In genomic region chr3:86178095-86178494, GRCh38 we compare ENCODE assay signal across 38 cellular contexts.
"Had no signal": no experiment of that assay in that cellular context is flagged by ENCODE, and none has a peak within 500 bp of the region (broad histone marks: within the 10 kb centered on the region; RNA-seq: fewer than 3 reads in every experiment).

No MANE protein-coding gene starts in this region.

- H3K27ac Mint-ChIP-seq: activated CD4-positive, alpha-beta memory T cell treated with anti-CD3 and anti-CD28 coated beads, Interleukin-2, amount 10 ng/mL, durations not matched to agents 7 days and 5 days; activated CD4-positive, alpha-beta T cell treated with anti-CD3 and anti-CD28 coated beads for 36 hours; activated CD4-positive, alpha-beta T cell treated with anti-CD3 and anti-CD28 coated beads, Interleukin-2, amount 10 ng/mL, durations not matched to agents 7 days and 5 days; activated CD8-positive, alpha-beta memory T cell treated with anti-CD3 and anti-CD28 coated beads, Interleukin-2, amount 10 ng/mL, durations not matched to agents 7 days and 5 days; activated CD8-positive, alpha-beta T cell treated with anti-CD3 and anti-CD28 coated beads, Interleukin-2, amount 10 ng/mL, durations not matched to agents 7 days and 5 days; activated naive CD4-positive, alpha-beta T cell treated with anti-CD3 and anti-CD28 coated beads for 36 hours; activated naive CD4-positive, alpha-beta T cell treated with anti-CD3 and anti-CD28 coated beads, Interleukin-2, amount 50 U/mL, for 72 hours; activated naive CD8-positive, alpha-beta T cell treated with anti-CD3 and anti-CD28 coated beads for 36 hours; activated T-cell treated with anti-CD3 and anti-CD28 coated beads, Interleukin-2, amount 50 U/mL, for 24 hours; activated T-cell treated with anti-CD3 and anti-CD28 coated beads, Interleukin-2, amount 50 U/mL, for 72 hours; activated T-helper 1 cell treated with anti-CD3 and anti-CD28 coated beads, Interleukin-12 subunit alpha, Interleukin-12 subunit beta, Interleukin-2, Interleukin-4 antibody, amounts not matched to agents 30 ng/mL and 10 ng/mL and 1 ng/mL, durations not matched to agents 14 hours and 24 hours and 36 hours; activated T-helper 17 cell treated with anti-CD3 and anti-CD28 coated beads, Interleukin-2, amount 50 U/mL, for 72 hours; T-helper 1 cell treated with Interleukin-12 subunit alpha and Interleukin-12 subunit beta and Interleukin-4 antibody, amounts not matched to agents 30 μg/mL and 1 μg/mL, for 36 hours; T-helper 2 cell treated with Interferon-gamma antibody and Interleukin-4, amounts not matched to agents 5 μg/mL and 100 μg/mL, for 36 hours had no signal

- H3K9me3 Mint-ChIP-seq: activated CD4-positive, alpha-beta T cell treated with anti-CD3 and anti-CD28 coated beads, Interleukin-2, amount 10 ng/mL, durations not matched to agents 7 days and 5 days; activated naive CD8-positive, alpha-beta T cell treated with anti-CD3 and anti-CD28 coated beads for 36 hours; activated T-helper 1 cell treated with anti-CD3 and anti-CD28 coated beads, Interleukin-12 subunit alpha, Interleukin-12 subunit beta, Interleukin-2, Interleukin-4 antibody, amounts not matched to agents 30 ng/mL and 10 ng/mL and 1 ng/mL, durations not matched to agents 14 hours and 24 hours and 36 hours; T-helper 1 cell treated with Interleukin-12 subunit alpha and Interleukin-12 subunit beta and Interleukin-4 antibody, amounts not matched to agents 30 μg/mL and 1 μg/mL, for 36 hours had no signal

- H3K36me3 Mint-ChIP-seq: activated CD8-positive, alpha-beta memory T cell treated with anti-CD3 and anti-CD28 coated beads, Interleukin-2, amount 10 ng/mL, durations not matched to agents 7 days and 5 days; activated naive CD4-positive, alpha-beta T cell treated with anti-CD3 and anti-CD28 coated beads, Interleukin-2, amount 50 U/mL, for 72 hours; activated naive CD8-positive, alpha-beta T cell treated with anti-CD3 and anti-CD28 coated beads for 36 hours had no signal

- H3K27me3 ChIP-seq: adrenal gland, body of pancreas, brain microvascular endothelial cell, breast epithelium had no signal

- ATAC-seq: activated CD4-positive, alpha-beta T cell treated with anti-CD3 and anti-CD28 coated beads for 36 hours; activated CD4-positive, CD25-positive, alpha-beta regulatory T cell treated with anti-CD3 and anti-CD28 coated beads, Interleukin-2, amount 50 U/mL, for 24 hours; activated CD8-positive, alpha-beta memory T cell treated with anti-CD3 and anti-CD28 coated beads, Interleukin-2, amount 10 ng/mL, durations not matched to agents 7 days and 5 days; activated CD8-positive, alpha-beta T cell treated with anti-CD3 and anti-CD28 coated beads, Interleukin-2, amount 10 ng/mL, durations not matched to agents 7 days and 5 days; activated naive CD4-positive, alpha-beta T cell treated with anti-CD3 and anti-CD28 coated beads, Interleukin-2, amount 50 U/mL, for 72 hours; activated T-cell treated with anti-CD3 and anti-CD28 coated beads, Interleukin-2, amount 50 U/mL, for 72 hours; activated T-helper 17 cell treated with anti-CD3 and anti-CD28 coated beads, Interleukin-2, amount 50 U/mL, for 72 hours; body of pancreas had no signal

- FAIRE-seq: astrocyte, TTC549 had no signal

- H3K4me3 ChIP-seq: adrenal gland, body of pancreas, breast epithelium had no signal

- H3K27ac ChIP-seq: adrenal gland, body of pancreas, brain microvascular endothelial cell, breast epithelium, VCaP had no signal

- H3K4me3 Mint-ChIP-seq: activated CD4-positive, alpha-beta memory T cell treated with anti-CD3 and anti-CD28 coated beads, Interleukin-2, amount 10 ng/mL, durations not matched to agents 7 days and 5 days; activated CD4-positive, alpha-beta T cell treated with anti-CD3 and anti-CD28 coated beads for 36 hours; activated CD4-positive, alpha-beta T cell treated with anti-CD3 and anti-CD28 coated beads, Interleukin-2, amount 10 ng/mL, durations not matched to agents 7 days and 5 days; activated CD8-positive, alpha-beta memory T cell treated with anti-CD3 and anti-CD28 coated beads, Interleukin-2, amount 10 ng/mL, durations not matched to agents 7 days and 5 days; activated CD8-positive, alpha-beta T cell treated with anti-CD3 and anti-CD28 coated beads, Interleukin-2, amount 10 ng/mL, durations not matched to agents 7 days and 5 days; activated naive CD4-positive, alpha-beta T cell treated with anti-CD3 and anti-CD28 coated beads for 36 hours; activated naive CD8-positive, alpha-beta T cell treated with anti-CD3 and anti-CD28 coated beads for 36 hours; activated T-cell treated with anti-CD3 and anti-CD28 coated beads, Interleukin-2, amount 50 U/mL, for 24 hours; activated T-cell treated with anti-CD3 and anti-CD28 coated beads, Interleukin-2, amount 50 U/mL, for 72 hours; activated T-helper 1 cell treated with anti-CD3 and anti-CD28 coated beads, Interleukin-12 subunit alpha, Interleukin-12 subunit beta, Interleukin-2, Interleukin-4 antibody, amounts not matched to agents 30 ng/mL and 10 ng/mL and 1 ng/mL, durations not matched to agents 14 hours and 24 hours and 36 hours; activated T-helper 17 cell treated with anti-CD3 and anti-CD28 coated beads, Interleukin-2, amount 50 U/mL, for 72 hours; T-helper 1 cell treated with Interleukin-12 subunit alpha and Interleukin-12 subunit beta and Interleukin-4 antibody, amounts not matched to agents 30 μg/mL and 1 μg/mL, for 36 hours; T-helper 2 cell treated with Interferon-gamma antibody and Interleukin-4, amounts not matched to agents 5 μg/mL and 100 μg/mL, for 36 hours had no signal

- H3K4me1 ChIP-seq: adrenal gland, body of pancreas, breast epithelium had no signal

- H3K9me3 ChIP-seq: adrenal gland, body of pancreas, breast epithelium had no signal

- H3K36me3 ChIP-seq: adrenal gland, brain microvascular endothelial cell, breast epithelium had no signal

- H3K4me1 Mint-ChIP-seq: activated CD4-positive, alpha-beta memory T cell treated with anti-CD3 and anti-CD28 coated beads, Interleukin-2, amount 10 ng/mL, durations not matched to agents 7 days and 5 days; activated CD4-positive, alpha-beta T cell treated with anti-CD3 and anti-CD28 coated beads for 36 hours; activated CD4-positive, alpha-beta T cell treated with anti-CD3 and anti-CD28 coated beads, Interleukin-2, amount 10 ng/mL, durations not matched to agents 7 days and 5 days; activated CD8-positive, alpha-beta memory T cell treated with anti-CD3 and anti-CD28 coated beads, Interleukin-2, amount 10 ng/mL, durations not matched to agents 7 days and 5 days; activated naive CD8-positive, alpha-beta T cell treated with anti-CD3 and anti-CD28 coated beads for 36 hours; activated T-helper 17 cell treated with anti-CD3 and anti-CD28 coated beads, Interleukin-2, amount 50 U/mL, for 72 hours had no signal

- DNase-seq: activated CD4-positive, alpha-beta memory T cell treated with anti-CD3 and anti-CD28 coated beads, Interleukin-2, amount 10 ng/mL, durations not matched to agents 7 days and 5 days; activated CD4-positive, alpha-beta T cell treated with anti-CD3 and anti-CD28 coated beads for 1 hour; activated CD4-positive, alpha-beta T cell treated with anti-CD3 and anti-CD28 coated beads for 36 hours; activated CD4-positive, alpha-beta T cell treated with anti-CD3 and anti-CD28 coated beads for 48 hours; activated CD4-positive, alpha-beta T cell treated with anti-CD3 and anti-CD28 coated beads, Interleukin-2, amount 10 ng/mL, durations not matched to agents 7 days and 5 days; activated CD4-positive, alpha-beta T cell treated with anti-CD3 and anti-CD28 coated beads, Interleukin-2, amount 50 U/mL, for 48 hours; activated CD4-positive, CD25-positive, alpha-beta regulatory T cell; activated CD8-positive, alpha-beta memory T cell treated with anti-CD3 and anti-CD28 coated beads for 24 hours; activated CD8-positive, alpha-beta memory T cell treated with anti-CD3 and anti-CD28 coated beads, Interleukin-2, amount 10 ng/mL, durations not matched to agents 7 days and 5 days; activated CD8-positive, alpha-beta memory T cell treated with anti-CD3 and anti-CD28 coated beads, Interleukin-2, amount 50 U/mL, for 48 hours; activated CD8-positive, alpha-beta T cell treated with anti-CD3 and anti-CD28 coated beads, Interleukin-2, amount 10 ng/mL, durations not matched to agents 7 days and 5 days; activated effector memory CD4-positive, alpha-beta T cell treated with anti-CD3 and anti-CD28 coated beads, Interleukin-2, amount 50 U/mL, for 16 hours; activated gamma-delta T cell treated with Interleukin-2 at 50 U/mL for 16 hours; activated naive CD4-positive, alpha-beta T cell; activated naive CD4-positive, alpha-beta T cell treated with anti-CD3 and anti-CD28 coated beads for 36 hours; activated naive CD4-positive, alpha-beta T cell treated with anti-CD3 and anti-CD28 coated beads, Interleukin-2, amount 50 U/mL, for 16 hours; activated naive CD8-positive, alpha-beta T cell treated with anti-CD3 and anti-CD28 coated beads for 36 hours; activated T-cell treated with anti-CD3 and anti-CD28 coated beads, Interleukin-2, amount 50 U/mL, for 24 hours; activated T-cell treated with anti-CD3 and anti-CD28 coated beads, Interleukin-2, amount 50 U/mL, for 72 hours; adrenal gland; amniotic stem cell; aorta; body of pancreas; brain microvascular endothelial cell; central memory CD4-positive, alpha-beta T cell; T-helper 1 cell; T-helper 2 cell; T-helper 9 cell had no signal

- H3K27me3 Mint-ChIP-seq: activated CD4-positive, alpha-beta memory T cell treated with anti-CD3 and anti-CD28 coated beads, Interleukin-2, amount 10 ng/mL, durations not matched to agents 7 days and 5 days; activated CD4-positive, alpha-beta T cell treated with anti-CD3 and anti-CD28 coated beads for 36 hours; activated CD4-positive, alpha-beta T cell treated with anti-CD3 and anti-CD28 coated beads, Interleukin-2, amount 10 ng/mL, durations not matched to agents 7 days and 5 days; activated CD8-positive, alpha-beta memory T cell treated with anti-CD3 and anti-CD28 coated beads, Interleukin-2, amount 10 ng/mL, durations not matched to agents 7 days and 5 days; activated naive CD8-positive, alpha-beta T cell treated with anti-CD3 and anti-CD28 coated beads for 36 hours; activated T-cell treated with anti-CD3 and anti-CD28 coated beads, Interleukin-2, amount 50 U/mL, for 24 hours; activated T-helper 17 cell treated with anti-CD3 and anti-CD28 coated beads, Interleukin-2, amount 50 U/mL, for 72 hours had no signal
